ENCODE assay signal across 26 cellular contexts in the genomic region with DNA sequence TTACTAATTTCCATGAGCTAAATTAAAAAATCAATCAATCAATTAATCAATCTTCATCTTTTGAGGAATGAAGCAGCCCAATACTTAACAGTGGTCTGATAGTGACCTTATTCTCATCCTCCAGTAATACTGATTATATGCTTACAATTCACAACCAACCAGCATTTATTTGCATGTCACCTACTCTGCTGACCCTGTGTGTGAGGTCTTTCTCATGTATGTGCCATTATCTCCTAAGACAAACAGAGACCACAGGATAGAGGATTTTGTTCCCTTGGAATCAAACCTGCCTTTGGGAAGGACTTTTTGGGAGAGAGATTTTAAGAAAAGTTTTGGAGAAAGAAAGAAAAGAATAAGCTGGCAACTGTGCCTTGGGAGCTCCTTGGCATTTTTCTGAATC.
"Had no signal": no experiment of that assay in that cellular context is flagged by ENCODE, and none has a peak within 500 bp of the region (broad histone marks: within the 10 kb centered on the region; RNA-seq: fewer than 3 reads in every experiment).

No MANE protein-coding gene starts in this region.

- H3K4me1 Mint-ChIP-seq: naive thymus-derived CD4-positive, alpha-beta T cell; nephron; stimulated activated effector memory CD8-positive, alpha-beta T cell treated with anti-CD3 and anti-CD28 coated beads, Interleukin-12 subunit alpha, Interleukin-12 subunit beta, amount 100 ng/mL, for 72 hours had no signal

- H3K4me1 ChIP-seq: esophagus muscularis mucosa, foreskin keratinocyte, gastroesophageal sphincter, heart left ventricle, left lung, prostate gland, sigmoid colon, stomach, testis, tibial nerve had no signal

- H3K4me2 ChIP-seq: hepatocyte had no signal

- H3K27ac Mint-ChIP-seq: naive thymus-derived CD4-positive, alpha-beta T cell; nephron; stimulated activated effector memory CD8-positive, alpha-beta T cell treated with anti-CD3 and anti-CD28 coated beads, Interleukin-12 subunit alpha, Interleukin-12 subunit beta, amount 100 ng/mL, for 72 hours had no signal

- H3K9me3 ChIP-seq: esophagus muscularis mucosa, gastroesophageal sphincter, heart left ventricle, left lung, prostate gland, sigmoid colon, stomach, testis, tibial nerve, upper lobe of left lung had no signal

- H3K36me3 ChIP-seq: esophagus muscularis mucosa, gastroesophageal sphincter, heart left ventricle, left lung, prostate gland, sigmoid colon, stomach, tibial nerve, upper lobe of left lung had no signal

- ATAC-seq: foreskin keratinocyte; gastroesophageal sphincter; heart left ventricle; left lung; naive thymus-derived CD4-positive, alpha-beta T cell; right cardiac atrium; stimulated activated effector memory CD8-positive, alpha-beta T cell treated with anti-CD3 and anti-CD28 coated beads, Interleukin-12 subunit alpha, Interleukin-12 subunit beta, amount 100 ng/mL, for 72 hours had no signal

- H3K4me3 ChIP-seq: dorsolateral prefrontal cortex, esophagus muscularis mucosa, gastroesophageal sphincter, heart left ventricle, hepatocyte, left lung, prostate gland, sigmoid colon, stomach, testis, tibial nerve, upper lobe of left lung had no signal

- H3K4me3 Mint-ChIP-seq: endodermal cell; naive thymus-derived CD4-positive, alpha-beta T cell; nephron; stimulated activated effector memory CD8-positive, alpha-beta T cell treated with anti-CD3 and anti-CD28 coated beads, Interleukin-12 subunit alpha, Interleukin-12 subunit beta, amount 100 ng/mL, for 72 hours had no signal

- H3K27ac ChIP-seq: dorsolateral prefrontal cortex, esophagus muscularis mucosa, foreskin keratinocyte, gastroesophageal sphincter, heart left ventricle, hepatocyte, left lung, prostate gland, sigmoid colon, stomach, testis, tibial nerve, upper lobe of left lung had no signal

- H3K79me2 ChIP-seq: hepatocyte had no signal

- H3K9me3 Mint-ChIP-seq: nephron; stimulated activated effector memory CD8-positive, alpha-beta T cell treated with anti-CD3 and anti-CD28 coated beads, Interleukin-12 subunit alpha, Interleukin-12 subunit beta, amount 100 ng/mL, for 72 hours had no signal

- DNase-seq: dorsolateral prefrontal cortex; effector CD8-positive, alpha-beta T cell; endodermal cell; foreskin keratinocyte; heart left ventricle; kidney; left lung; mesenchymal stem cell; midbrain; naive thymus-derived CD4-positive, alpha-beta T cell; nucleus accumbens; right cardiac atrium; sigmoid colon; stimulated activated CD4-positive, alpha-beta T cell treated with anti-CD3 and anti-CD28 coated beads, Interleukin-2, amount 100 ng/mL, for 24 hours; stimulated activated CD4-positive, alpha-beta T cell treated with anti-CD3 and anti-CD28 coated beads, Interleukin-4, amount 100 ng/mL, for 24 hours; stimulated activated naive CD4-positive, alpha-beta T cell treated with Interleukin-2 at 50 U/mL for 16 hours; stomach; testis; upper lobe of left lung had no signal

- H3K27me3 ChIP-seq: dorsolateral prefrontal cortex, esophagus muscularis mucosa, foreskin keratinocyte, heart left ventricle, hepatocyte, left lung, sigmoid colon, stomach, testis, tibial nerve, upper lobe of left lung had no signal

- H3K36me3 Mint-ChIP-seq: naive thymus-derived CD4-positive, alpha-beta T cell; stimulated activated effector memory CD8-positive, alpha-beta T cell treated with anti-CD3 and anti-CD28 coated beads, Interleukin-12 subunit alpha, Interleukin-12 subunit beta, amount 100 ng/mL, for 72 hours had no signal

- H2AFZ ChIP-seq: hepatocyte had no signal
